ENCODE assay signal across 21 cellular contexts in the genomic region with DNA sequence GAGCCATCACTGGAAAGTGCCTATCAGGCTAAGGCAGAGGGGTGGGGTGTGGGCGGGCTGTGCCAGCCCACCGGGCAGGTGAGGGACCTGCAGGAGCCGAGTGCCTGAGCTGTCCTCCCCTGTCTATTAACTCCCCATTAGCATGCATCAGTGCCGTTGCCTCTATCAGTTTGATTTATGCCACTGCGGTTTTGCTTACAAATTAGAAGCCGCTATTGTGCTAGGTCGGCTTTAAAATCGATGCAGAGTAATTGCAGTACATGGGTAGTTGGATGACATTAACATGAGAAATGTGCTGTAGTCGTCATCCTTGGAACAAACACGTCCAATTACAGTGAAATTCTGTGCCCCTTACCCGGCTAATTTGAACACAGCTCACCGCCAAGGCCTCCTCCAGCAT.
DNase-seq lines count a peak whose midpoint lies in the region; ATAC-seq lines count a peak whose summit lies in the region.
"Had no signal": no experiment of that assay in that cellular context is flagged by ENCODE, and none has a peak within 500 bp of the region (broad histone marks: within the 10 kb centered on the region; RNA-seq: fewer than 3 reads in every experiment).

No MANE protein-coding gene starts in this region.

- DNase-seq in NCI-H2171 treated with DMSO at 0.1 percent for 48 hours (lab: John Stamatoyannopoulos, UW): peak; percentile 39
- DNase-seq in NCI-H2171 (lab: John Stamatoyannopoulos, UW): no peak
- peak; percentile 44 for DNase-seq in NCI-H1694 treated with DMSO at 0.1 percent for 48 hours (lab: John Stamatoyannopoulos, UW)
- peak; percentile 85 for DNase-seq in NCI-H526 treated with DMSO at 0.1 percent for 48 hours (lab: John Stamatoyannopoulos, UW)
- DNase-seq in retina: peak; percentile 52
- no peak for DNase-seq in NCI-H446 treated with DMSO at 0.1 percent for 48 hours (lab: John Stamatoyannopoulos, UW)
- DNase-seq in stimulated activated CD4-positive, alpha-beta T cell treated with anti-CD3 and anti-CD28 coated beads, Interleukin-2, amount 100 ng/mL, for 24 hours: no peak
- DNase-seq: 8988T; activated CD4-positive, CD25-positive, alpha-beta regulatory T cell; activated CD8-positive, alpha-beta T cell treated with anti-CD3 and anti-CD28 coated beads, Interleukin-2, amount 10 ng/mL, durations not matched to agents 7 days and 5 days; activated naive CD4-positive, alpha-beta T cell; activated T-cell treated with anti-CD3 and anti-CD28 coated beads, Interleukin-2, amount 50 U/mL, for 1 hour; AML-193; central memory CD4-positive, alpha-beta T cell; EL; heart right ventricle; RPMI8226; T-helper 9 cell; trophoblast cell had no signal

- ATAC-seq in GM19463 (IDR thresholded peaks at IDR 0.05; ENCODE audit: unreplicated experiment): no peak
- ATAC-seq: activated CD8-positive, alpha-beta T cell treated with anti-CD3 and anti-CD28 coated beads, Interleukin-2, amount 10 ng/mL, durations not matched to agents 7 days and 5 days; heart right ventricle; left ventricle myocardium superior had no signal

Comparison
In these comparisons a context has a peak if more than half of its experiments do, and no peak if none do; other contexts are left out.
1. DNase-seq: peak in NCI-H2171 treated with DMSO at 0.1 percent for 48 hours (single experiment), NCI-H1694 treated with DMSO at 0.1 percent for 48 hours (single experiment), NCI-H526 treated with DMSO at 0.1 percent for 48 hours (single experiment) and retina (single experiment); none in NCI-H2171 (single experiment), NCI-H446 treated with DMSO at 0.1 percent for 48 hours (single experiment) and stimulated activated CD4-positive, alpha-beta T cell treated with anti-CD3 and anti-CD28 coated beads, Interleukin-2, amount 100 ng/mL, for 24 hours (0 of 2).